ENCODE assay signal across 9 cellular contexts in the genomic region with DNA sequence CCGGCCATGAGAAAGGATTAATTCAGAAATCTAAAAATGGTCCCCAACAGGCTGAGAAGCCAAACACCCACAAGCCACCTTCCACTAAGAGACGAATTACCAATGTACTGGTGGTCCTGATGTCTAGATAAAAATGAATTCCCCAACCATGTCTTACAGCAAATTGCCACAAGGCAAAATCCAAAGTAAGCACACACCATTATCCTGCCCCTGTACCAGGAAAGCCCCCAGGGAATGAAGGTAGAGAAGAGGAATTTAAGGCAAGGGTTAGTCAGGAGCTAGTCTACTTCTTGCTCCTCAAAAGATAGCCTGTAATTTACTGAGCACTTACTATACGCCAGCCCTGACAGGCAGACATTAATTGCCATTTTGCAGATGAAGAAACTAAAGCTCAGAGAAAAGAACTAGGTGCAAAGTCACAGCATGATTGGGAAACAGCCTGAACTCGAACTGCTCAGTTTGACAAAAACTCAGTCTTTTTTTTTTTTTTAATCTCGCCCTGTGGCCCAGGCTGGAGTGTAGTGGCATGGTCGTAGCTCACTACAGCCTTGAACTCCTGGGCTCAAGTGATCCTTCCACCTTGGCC.
DNase-seq lines count a peak whose midpoint lies in the region; ATAC-seq and TF ChIP-seq lines count a peak whose summit lies in the region.
"Had no signal": no experiment of that assay in that cellular context is flagged by ENCODE, and none has a peak within 500 bp of the region (broad histone marks: within the 10 kb centered on the region; RNA-seq: fewer than 3 reads in every experiment).

No MANE protein-coding gene starts in this region.

- H3K9me3 ChIP-seq in BLaER1 treated with 17β-estradiol and CSF1 and Interleukin-3, amounts not matched to agents 10 nM and 100 nM (replicated peaks in 1 of 11), result peaks cover 0 to 5% (median under 1%) of the 10 kb centered on the region in 11 experiments; a peak in 11 of 22 replicates
- H3K9me3 ChIP-seq in HUES6 (ENCODE audit: control insufficient read depth, insufficient read depth, low read depth, low read length) (no peaks in the 10 kb centered on the region; the same call in 1 of the 2 replicates), breast epithelium (no peaks in the 10 kb centered on the region)

- H3K4me1 ChIP-seq in BLaER1 treated with 17β-estradiol and CSF1 and Interleukin-3, amounts not matched to agents 10 nM and 100 nM, result peaks cover 99 to 100% (median 100%) of the 10 kb centered on the region in 10 experiments
- H3K4me1 ChIP-seq in HUES6 (ENCODE audit: control insufficient read depth, insufficient read depth, low read length) (peaks cover 92% of the 10 kb centered on the region), breast epithelium (peaks cover 16 to 35% of the 10 kb centered on the region in 2 donors)

- H3K9ac ChIP-seq in BLaER1 treated with 17β-estradiol and CSF1 and Interleukin-3, amounts not matched to agents 10 nM and 100 nM, result peak overlapping the region; percentile 64 to 86 (median 78)
- peak overlapping the region; percentile 41 for H3K9ac ChIP-seq in HUES6 (ENCODE audit: low read length)

- H3K36me3 Mint-ChIP-seq in natural killer cell (no peaks in the 10 kb centered on the region), type B pancreatic cell (no peaks in the 10 kb centered on the region)

- peak overlapping the region; percentile 89 to 98 (median 95) for H3K4me2 ChIP-seq in BLaER1 treated with 17β-estradiol and CSF1 and Interleukin-3, amounts not matched to agents 10 nM and 100 nM

- peaks cover 0 to 8% (median under 1%) of the 10 kb centered on the region in 11 experiments; a peak in 4 of 22 replicates for H3K36me3 ChIP-seq in BLaER1 treated with 17β-estradiol and CSF1 and Interleukin-3, amounts not matched to agents 10 nM and 100 nM
- H3K36me3 ChIP-seq in HUES6 (ENCODE audit: control insufficient read depth, insufficient read depth, low read length) (no peaks in the 10 kb centered on the region), breast epithelium (no peaks in the 10 kb centered on the region)

- intact Hi-C loops in breast epithelium (cut with DNase I; ENCODE audit: low total_unique reads) (no loop called here), natural killer cell (cut with micrococcal nuclease) (loop anchor here (5.0 kb wide), 1 partner anchor 83 kb away; no protein-coding TSS in a partner anchor)

- peak overlapping the region; percentile 52 for H3K4me3 Mint-ChIP-seq in natural killer cell
- no peak overlapping the region for H3K4me3 Mint-ChIP-seq in type B pancreatic cell

- TF ChIP-seq CTCF in breast epithelium (IDR thresholded peaks at IDR 0.05), result no peak
- TF ChIP-seq CTCF in natural killer cell (IDR thresholded peaks at IDR 0.05), result no peak
- no peak for TF ChIP-seq CTCF in type B pancreatic cell (conservative IDR thresholded peaks at IDR 0.05)

- peak overlapping the region; percentile 78 to 93 (median 87) for H3K27ac ChIP-seq in BLaER1 treated with 17β-estradiol and CSF1 and Interleukin-3, amounts not matched to agents 10 nM and 100 nM
- H3K27ac ChIP-seq in HUES6 (ENCODE audit: low read depth, low read length), result peak overlapping the region; percentile 88; the same call in 1 of the 2 replicates
- H3K27ac ChIP-seq in breast epithelium, result peak overlapping the region; percentile 86 to 90

- ATAC-seq in natural killer cell, result no peak

- no peak for DNase-seq in breast epithelium (ENCODE audit: low spot score in 2 of 2)
- DNase-seq in natural killer cell, result no peak
- DNase-seq in NCI-H2171 treated with DMSO at 0.1 percent for 48 hours (lab: John Stamatoyannopoulos, UW), result no peak
- no peak for DNase-seq in cerebellar cortex (ENCODE audit: low spot score)
- no peak for DNase-seq in GDM1 (lab: John Stamatoyannopoulos, UW)
- no peak for DNase-seq in type B pancreatic cell (ENCODE audit: extremely low spot score, unreplicated experiment)
- DNase-seq: NCI-H2081 treated with DMSO at 0.1 percent for 48 hours had no signal

- H3K27ac Mint-ChIP-seq in natural killer cell (peak overlapping the region; percentile 99 to 100), type B pancreatic cell (no peak overlapping the region)

- peak overlapping the region; percentile 31 to 62 (median 50); a peak in 19 of 20 replicates for H3K4me3 ChIP-seq in BLaER1 treated with 17β-estradiol and CSF1 and Interleukin-3, amounts not matched to agents 10 nM and 100 nM
- H3K4me3 ChIP-seq in HUES6 (ENCODE audit: low read depth, low read length) (peak overlapping the region; percentile 45; the same call in 1 of the 2 replicates), breast epithelium (no peak overlapping the region)

- H3K4me1 Mint-ChIP-seq in natural killer cell (peaks cover 83 to 91% of the 10 kb centered on the region in 2 donors), type B pancreatic cell (ENCODE audit: unreplicated experiment) (peaks cover 71% of the 10 kb centered on the region)

- H3K27me3 ChIP-seq in BLaER1 treated with 17β-estradiol and CSF1 and Interleukin-3, amounts not matched to agents 10 nM and 100 nM, result no peaks in the 10 kb centered on the region
- no peaks in the 10 kb centered on the region for H3K27me3 ChIP-seq in HUES6 (ENCODE audit: control insufficient read depth, insufficient read depth, low read length)
- no peaks in the 10 kb centered on the region for H3K27me3 ChIP-seq in breast epithelium

- H3K9me3 Mint-ChIP-seq in natural killer cell, result no peaks in the 10 kb centered on the region
- H3K9me3 Mint-ChIP-seq in type B pancreatic cell, result no peaks in the 10 kb centered on the region

- H4K20me1 ChIP-seq in BLaER1 treated with 17β-estradiol and CSF1 and Interleukin-3, amounts not matched to agents 10 nM and 100 nM, result peaks cover 7 to 97% (median 33%) of the 10 kb centered on the region in 11 experiments; a peak in 16 of 22 replicates

- H3K27me3 Mint-ChIP-seq in natural killer cell (ENCODE audit: low read depth in 2 of 2) (no peaks in the 10 kb centered on the region), type B pancreatic cell (no peaks in the 10 kb centered on the region)

- no peak for TF ChIP-seq POLR2A in breast epithelium (IDR thresholded peaks at IDR 0.05)

Comparison
In these comparisons a context has a peak if more than half of its experiments do, and no peak if none do; other contexts are left out.
1. H3K4me3 ChIP-seq: peak in BLaER1 treated with 17β-estradiol and CSF1 and Interleukin-3, amounts not matched to agents 10 nM and 100 nM (10 of 10) and HUES6 (single experiment); none in breast epithelium (0 of 3).
2. Peak in every context shown above with its lines, with median percentiles within 50 percentile points of each other: H3K27ac ChIP-seq.